ENCODE assay signal across 18 cellular contexts in genomic region chr18:34548120-34548972, GRCh38.
DNase-seq lines count a peak whose midpoint lies in the region; FAIRE-seq and TF ChIP-seq lines count a peak whose summit lies in the region.
"Had no signal": no experiment of that assay in that cellular context is flagged by ENCODE, and none has a peak within 500 bp of the region (broad histone marks: within the 10 kb centered on the region; RNA-seq: fewer than 3 reads in every experiment).

No MANE protein-coding gene starts in this region.

- DNase-seq in H1 (ENCODE audit: low read depth in 1 of 2, low spot score in 2 of 2) (peak in 1 of 2 experiments; percentile 5), iPS-NIHi11 (ENCODE audit: low spot score) (peak; percentile 25), small intestine (peak; percentile 5), NCI-H510A (lab: John Stamatoyannopoulos, UW) (no peak), NCI-H2196 (lab: John Stamatoyannopoulos, UW; ENCODE audit: unreplicated experiment) (no peak)
- no peak for DNase-seq in stimulated activated CD4-positive, alpha-beta T cell treated with anti-CD3 and anti-CD28 coated beads, Interleukin-4, amount 100 ng/mL, for 4 hours
- DNase-seq: Calu3; CD8-positive, alpha-beta T cell; MV-4-11; NCI-H1694 treated with DMSO at 0.1 percent for 48 hours; NCI-H510A treated with DMSO at 0.1 percent for 48 hours; NCI-H774; OCI-M1; Right ventricle myocardium superior; SK-N-SH had no signal

- H4K20me1 ChIP-seq in H1 (replicated peaks in 1 of 2; ENCODE audit: control insufficient read depth in 1 of 2, insufficient read depth in 2 of 2, low read length in 2 of 2): no peaks in the 10 kb centered on the region

- CTCF ChIA-PET in H1 (lab: Charles Lee; ENCODE audit: partially characterized antibody): interaction anchor here (0.7 to 3.0 kb wide), 5 partner anchors 15 to 265 kb away, joined by 3 to 16 read pairs (median 4); no protein-coding TSS in a partner anchor

- peak overlapping the region; percentile 86 for H4K5ac ChIP-seq in H1 (ENCODE audit: insufficient read length, low read depth, low read length)

- H2BK120ac ChIP-seq in H1 (replicated peaks; ENCODE audit: low read depth, low read length): no peak overlapping the region

- POLR2A ChIA-PET in H1 (lab: Charles Lee; ENCODE audit: partially characterized antibody): interaction anchor here (0.6 kb wide), 1 partner anchor 14 kb away, joined by 3 read pairs; no protein-coding TSS in a partner anchor

- no peak overlapping the region for H3K23ac ChIP-seq in H1 (ENCODE audit: insufficient read length)

- no peak overlapping the region for H2BK15ac ChIP-seq in H1 (ENCODE audit: low read length)

- H3K4ac ChIP-seq in H1 (replicated peaks; ENCODE audit: insufficient read length, low read depth, low read length): no peak overlapping the region

- H4K8ac ChIP-seq in H1 (ENCODE audit: extremely low read depth, insufficient read depth, low read length): no peak overlapping the region

- H3K27me3 ChIP-seq in HUES64 (ENCODE audit: insufficient read depth, low read length): no peaks in the 10 kb centered on the region
- no peaks in the 10 kb centered on the region for H3K27me3 ChIP-seq in H1 (replicated peaks in 1 of 4; ENCODE audit: control insufficient read depth in 3 of 4, extremely low read depth in 1 of 4, insufficient read depth in 3 of 4, low read length in 3 of 4)
- no peaks in the 10 kb centered on the region for H3K27me3 ChIP-seq in small intestine (ENCODE audit: control insufficient read depth in 2 of 2, insufficient read depth in 2 of 2, low read length in 2 of 2)
- H3K27me3 ChIP-seq: BLaER1 treated with 17β-estradiol and CSF1 and Interleukin-3, amounts not matched to agents 10 nM and 100 nM had no signal

- no peak overlapping the region for H4K91ac ChIP-seq in H1 (replicated peaks; ENCODE audit: insufficient read length, low read length)

- H3K4me1 ChIP-seq in HUES64 (ENCODE audit: insufficient read depth, low read length) (peaks cover 63% of the 10 kb centered on the region), H1 (replicated peaks in 1 of 4; ENCODE audit: control insufficient read depth in 3 of 4, insufficient read depth in 4 of 4, low read length in 3 of 4) (peaks cover 2 to 30% (median 16%) of the 10 kb centered on the region in 4 experiments; a peak in 4 of 7 replicates), small intestine (ENCODE audit: control insufficient read depth in 2 of 2, insufficient read depth in 1 of 2, low read depth in 1 of 2, low read length in 1 of 2) (no peaks in the 10 kb centered on the region)

- H2BK5ac ChIP-seq in H1 (ENCODE audit: low read depth, low read length): 0 out of 2 replicates have a peak overlapping the region, but pooled peaks have one; percentile 38

- H3K9me3 ChIP-seq in HUES64 (ENCODE audit: insufficient read depth, low read depth, low read length) (no peaks in the 10 kb centered on the region), H1 (ENCODE audit: insufficient read depth in 2 of 2, low read depth in 1 of 2, low read length in 1 of 2) (no peaks in the 10 kb centered on the region), small intestine (ENCODE audit: control insufficient read depth, low read depth) (no peaks in the 10 kb centered on the region)
- H3K9me3 ChIP-seq: BLaER1 treated with 17β-estradiol and CSF1 and Interleukin-3, amounts not matched to agents 10 nM and 100 nM; SK-N-SH had no signal

- H3K27ac ChIP-seq in HUES64 (ENCODE audit: low read depth, low read length) (peak overlapping the region; percentile 87), H1 (ENCODE audit: low read depth, low read length) (no peak overlapping the region), small intestine (ENCODE audit: low read depth in 1 of 2, low read length in 1 of 2) (no peak overlapping the region)
- H3K27ac ChIP-seq: BLaER1 treated with 17β-estradiol and CSF1 and Interleukin-3, amounts not matched to agents 10 nM and 100 nM; KMS-11 had no signal

- FAIRE-seq in H1 (lab: Jason Lieb, UNC) (peak; percentile 62), small intestine (lab: Jason Lieb, UNC) (no peak)

- H3K4me2 ChIP-seq in H1 (ENCODE audit: insufficient read depth in 1 of 2, low read depth in 2 of 2, low read length in 2 of 2): peak overlapping the region; percentile 31 to 56
- H3K4me2 ChIP-seq: BLaER1 treated with 17β-estradiol and CSF1 and Interleukin-3, amounts not matched to agents 10 nM and 100 nM; KMS-11; SK-N-SH had no signal

- H3K79me2 ChIP-seq in H1 (ENCODE audit: control insufficient read depth in 1 of 2, insufficient read depth in 2 of 2, low read length in 2 of 2): peaks cover 0 to 20% of the 10 kb centered on the region in 2 experiments; a peak in 2 of 4 replicates

- H3K18ac ChIP-seq in H1 (ENCODE audit: extremely low read depth, low read length): no peak overlapping the region

- no peak for TF ChIP-seq EP300 in H1 (IDR thresholded peaks at IDR 0.05; ENCODE audit: borderline replicate concordance in 1 of 2, low read depth in 2 of 2, low read length in 2 of 2)

- H3K4me3 ChIP-seq in HUES64 (ENCODE audit: low read length) (peak overlapping the region; percentile 4; the same call in 1 of the 2 replicates), H1 (ENCODE audit: extremely low read depth in 1 of 4, insufficient read depth in 2 of 4, low read depth in 3 of 4, low read length in 4 of 4) (peak overlapping the region in 1 of 4 experiments; percentile 19; a peak in 2 of 8 replicates), small intestine (ENCODE audit: low read depth in 1 of 2, low read length in 2 of 2) (no peak overlapping the region)
- H3K4me3 ChIP-seq: BLaER1 treated with 17β-estradiol and CSF1 and Interleukin-3, amounts not matched to agents 10 nM and 100 nM had no signal

- H3K36me3 ChIP-seq in HUES64 (ENCODE audit: insufficient read depth, low read length) (no peaks in the 10 kb centered on the region), H1 (ENCODE audit: control insufficient read depth in 2 of 4, insufficient read depth in 4 of 4, low read length in 3 of 4) (no peaks in the 10 kb centered on the region), small intestine (ENCODE audit: control insufficient read depth in 2 of 2, insufficient read depth in 2 of 2, low read length in 2 of 2) (no peaks in the 10 kb centered on the region)
- H3K36me3 ChIP-seq: BLaER1 treated with 17β-estradiol and CSF1 and Interleukin-3, amounts not matched to agents 10 nM and 100 nM had no signal

- no peak overlapping the region for H3K56ac ChIP-seq in H1 (replicated peaks; ENCODE audit: insufficient read length, low read depth, low read length)

- TF ChIP-seq RAD21 in H1 (IDR thresholded peaks at IDR 0.05 in 1 of 2, conservative IDR thresholded peaks at IDR 0.05 in 1 of 2; ENCODE audit: low read depth in 2 of 2, low read length in 2 of 2): peak; percentile 28 to 33; a peak in 3 of 4 replicates

- H2AFZ ChIP-seq in H1 (ENCODE audit: low read length): no peak overlapping the region

- H2BK12ac ChIP-seq in H1 (ENCODE audit: low read depth, low read length): no peak overlapping the region

- 83% methylated on average over 1 of the region's 2 CpGs for WGBS in HUES64
- WGBS in H1 (ENCODE audit: extremely low coverage in 1 of 2, insufficient coverage in 1 of 2, insufficient read length in 1 of 2, insufficient replicate concordance in 2 of 2, low coverage in 1 of 2, low lambda C conversion rate in 2 of 2, missing lambda C conversion rate in 1 of 2), 2 experiments: 17% methylated on average over 2 of the region's 2 CpGs; no CpG with 5 or more reads in 1 of the 2 experiments
- 49 to 53% (median 50%) methylated on average over 2 of the region's 2 CpGs for WGBS in small intestine, 3 donors

- no peak overlapping the region for H2AK5ac ChIP-seq in H1 (ENCODE audit: low read depth, low read length)

- H3K14ac ChIP-seq in H1 (ENCODE audit: insufficient read length): no peak overlapping the region

- TF ChIP-seq POLR2A in H1 (IDR thresholded peaks at IDR 0.05; ENCODE audit: control extremely low read depth in 1 of 2, low read depth in 2 of 2, low read length in 2 of 2): no peak

- no peaks in the 10 kb centered on the region for H3K79me1 ChIP-seq in H1 (ENCODE audit: low read depth, low read length)

- no peaks in the 10 kb centered on the region; the same call in 1 of the 2 replicates for H3K23me2 ChIP-seq in H1 (ENCODE audit: low read depth, low read length)

- H3K9ac ChIP-seq in HUES64 (ENCODE audit: low read depth, low read length) (peak overlapping the region; percentile 5; the same call in 1 of the 2 replicates), H1 (replicated peaks in 1 of 4; ENCODE audit: extremely low read depth in 1 of 4, low read depth in 3 of 4, low read length in 3 of 4) (no peak overlapping the region)
- H3K9ac ChIP-seq: BLaER1 treated with 17β-estradiol and CSF1 and Interleukin-3, amounts not matched to agents 10 nM and 100 nM; KMS-11; SK-N-SH had no signal

- H2BK20ac ChIP-seq in H1 (ENCODE audit: low read length): no peak overlapping the region

- TF ChIP-seq CTCF in H1 (IDR thresholded peaks at IDR 0.05; ENCODE audit: control extremely low read depth in 1 of 3, insufficient read depth in 1 of 3, low read depth in 1 of 3, low read length in 3 of 3): peak in 1 of 3 experiments; percentile 13; a peak in 1 of 4 replicates

TF ChIP-seq in H1, 55 proteins besides CTCF, POLR2A, EP300 and RAD21 (continues in another document):
- peak; percentile 93; the same call in 1 of the 2 replicates for TF ChIP-seq RXRA (IDR thresholded peaks at IDR 0.05; ENCODE audit: insufficient read depth, low read depth, low read length)

Comparison
In these comparisons a context has a peak if more than half of its experiments do, and no peak if none do; other contexts are left out.
1. DNase-seq: peak in iPS-NIHi11 (single experiment) and small intestine (single experiment); none in stimulated activated CD4-positive, alpha-beta T cell treated with anti-CD3 and anti-CD28 coated beads, Interleukin-4, amount 100 ng/mL, for 4 hours (0 of 2), NCI-H510A (single experiment) and NCI-H2196 (single experiment).